In genomic region chr2:35104306-35104705, GRCh38 we compare ENCODE assay signal across 27 cellular contexts.
"Had no signal": no experiment of that assay in that cellular context is flagged by ENCODE, and none has a peak within 500 bp of the region (broad histone marks: within the 10 kb centered on the region; RNA-seq: fewer than 3 reads in every experiment).

No MANE protein-coding gene starts in this region.

- H3K36me3 ChIP-seq: colonic mucosa, esophagus squamous epithelium, gastrocnemius medialis, heart right ventricle, left lung, lower lobe of right lung had no signal

- H3K4me3 ChIP-seq: colonic mucosa, esophagus squamous epithelium, gastrocnemius medialis, heart right ventricle, left lung, lower lobe of right lung, mucosa of descending colon had no signal

- H3K27ac Mint-ChIP-seq: dendritic cell treated with granulocyte-macrophage colony-stimulating factor and Interleukin-4, amounts not matched to agents 40 ng/mL and 50 ng/mL, for 4 days; effector memory CD8-positive, alpha-beta T cell; endodermal cell; mesothelial cell of epicardium; naive B cell had no signal

- H3K36me3 Mint-ChIP-seq: mesothelial cell of epicardium, naive B cell had no signal

- DNase-seq: colonic mucosa; cortex of kidney; effector CD8-positive, alpha-beta T cell; effector memory CD8-positive, alpha-beta T cell; endodermal cell; erythroblast; esophagus squamous epithelium; foreskin fibroblast; foreskin melanocyte; gastrocnemius medialis; glutamatergic neuron; head of caudate nucleus; heart right ventricle; hippocampal formation; left cardiac atrium; left lung; left ventricle myocardium superior; lower lobe of right lung; mesenchymal stem cell; mucosa of descending colon; naive B cell had no signal

- H3K27me3 ChIP-seq: colonic mucosa, esophagus squamous epithelium, gastrocnemius medialis, heart right ventricle, left lung had no signal

- H3K9me3 ChIP-seq: colonic mucosa, esophagus squamous epithelium, gastrocnemius medialis, lower lobe of right lung had no signal

- H3K4me3 Mint-ChIP-seq: dendritic cell treated with granulocyte-macrophage colony-stimulating factor and Interleukin-4, amounts not matched to agents 40 ng/mL and 50 ng/mL, for 4 days; effector memory CD8-positive, alpha-beta T cell; endodermal cell; mesothelial cell of epicardium; naive B cell had no signal

- H3K27me3 Mint-ChIP-seq: dendritic cell treated with granulocyte-macrophage colony-stimulating factor and Interleukin-4, amounts not matched to agents 40 ng/mL and 50 ng/mL, for 4 days; effector memory CD8-positive, alpha-beta T cell; naive B cell had no signal

- H3K4me1 ChIP-seq: colonic mucosa, esophagus squamous epithelium, gastrocnemius medialis, heart right ventricle, left lung, lower lobe of right lung had no signal

- FAIRE-seq: endometrium, keratinocyte had no signal

- H3K9me3 Mint-ChIP-seq: dendritic cell treated with granulocyte-macrophage colony-stimulating factor and Interleukin-4, amounts not matched to agents 40 ng/mL and 50 ng/mL, for 4 days had no signal

- H3K27ac ChIP-seq: colonic mucosa, epithelial cell of prostate, esophagus squamous epithelium, gastrocnemius medialis, heart right ventricle, left lung, lower lobe of right lung had no signal

- ATAC-seq: effector memory CD8-positive, alpha-beta T cell; esophagus mucosa; gastrocnemius medialis; heart right ventricle; left cardiac atrium; left lung; left ventricle myocardium superior; lower lobe of right lung; mucosa of descending colon had no signal

- H3K4me1 Mint-ChIP-seq: mesothelial cell of epicardium, naive B cell had no signal
